7 cellular contexts compared by ENCODE assay signal in the genomic region with DNA sequence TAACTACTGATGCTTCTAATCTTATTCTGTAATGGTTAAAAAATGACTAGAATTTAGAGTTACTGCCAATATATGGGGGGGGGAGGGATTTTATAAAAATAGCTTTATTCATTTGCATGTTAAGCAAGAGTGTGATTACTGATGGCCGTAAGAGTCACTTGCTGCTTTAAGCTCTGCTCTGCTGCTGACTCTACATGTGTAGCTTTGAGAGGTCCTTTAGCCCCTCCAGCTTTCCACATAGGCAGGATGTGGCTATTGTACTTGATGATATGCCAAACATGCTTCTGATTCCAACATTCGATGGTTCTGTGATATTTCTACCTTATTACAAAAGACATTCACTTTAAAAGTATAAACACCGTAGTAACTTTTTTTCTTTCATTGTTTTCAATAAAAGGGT.
DNase-seq lines count a peak whose midpoint lies in the region; ATAC-seq and TF ChIP-seq lines count a peak whose summit lies in the region.
"Not testable (repeated sequence)": the region's sequence is repeated elsewhere in the genome, so short reads cannot be mapped to it uniquely, and the experiment has no call there.

No MANE protein-coding gene starts in this region.

- H3K27me3 Mint-ChIP-seq in HFFc6 (ENCODE audit: insufficient read depth) = not testable (repeated sequence)

- not testable (repeated sequence) for BruUV-seq in mammary epithelial cell (replicated peaks; lab: Mats Ljungman, UMichigan)

- CTCF ChIA-PET in mammary epithelial cell (lab: Charles Lee; ENCODE audit: low non-redundant PET) = not testable (repeated sequence)

- H3K9me3 Mint-ChIP-seq in HFFc6 = not testable (repeated sequence)

- H3K36me3 ChIP-seq in adipocyte (ENCODE audit: control insufficient read depth, insufficient read depth, low read length, severe bottlenecking); mammary epithelial cell (ENCODE audit: insufficient read depth, low read length); left lung: not testable (repeated sequence)

- peak; percentile 95 for DNase-seq in EH (ENCODE audit: low read depth)
- peak; percentile 40 for DNase-seq in HFFc6
- peak; percentile 37 for DNase-seq in NCI-H2107 treated with DMSO at 0.1 percent for 48 hours (lab: John Stamatoyannopoulos, UW; ENCODE audit: unreplicated experiment)
- DNase-seq in adipocyte (ENCODE audit: low read depth) = peak; percentile 67
- not testable (repeated sequence) for DNase-seq in mammary epithelial cell, left lung
- peak; percentile 34 for DNase-seq in fibroblast of peridontal ligament (ENCODE audit: extremely low read depth)

- H3K4me3 Mint-ChIP-seq in HFFc6 = peak overlapping the region; percentile 53; the same call in 1 of the 2 replicates

- peak; percentile 77 for ATAC-seq in left lung

- not testable (repeated sequence) for H3K4me2 ChIP-seq in mammary epithelial cell (ENCODE audit: insufficient read depth, low read depth, low read length)

- WGBS in mammary epithelial cell (ENCODE audit: low coverage, missing lambda C conversion rate) = 5% methylated on average over 3 of the region's 3 CpGs

- H3K36me3 Mint-ChIP-seq in HFFc6 (ENCODE audit: low read depth) = not testable (repeated sequence)

- H3K9me3 ChIP-seq in adipocyte (ENCODE audit: control insufficient read depth, low read length); mammary epithelial cell (replicated peaks; ENCODE audit: insufficient read depth, low read length); left lung: not testable (repeated sequence)

- dilution Hi-C loops in mammary epithelial cell (cut with HindIII; ENCODE audit: low sequenced_read_pairs) = not testable (repeated sequence)

- H3K4me1 Mint-ChIP-seq in HFFc6 (ENCODE audit: low read depth) = peaks cover 15% of the 10 kb centered on the region

- in situ Hi-C loops in mammary epithelial cell (cut with MboI; ENCODE audit: low sequenced_read_pairs in 2 of 2) = not testable (repeated sequence)

- intact Hi-C loops in mammary epithelial cell (cut with micrococcal nuclease); left lung (cut with DNase I): not testable (repeated sequence)

- H4K20me1 ChIP-seq in mammary epithelial cell (ENCODE audit: insufficient read depth, low read length) = not testable (repeated sequence)

- H3K4me1 ChIP-seq in adipocyte (ENCODE audit: control insufficient read depth, insufficient read depth, low read length); mammary epithelial cell (ENCODE audit: insufficient read depth, low read length); left lung: not testable (repeated sequence)

- not testable (repeated sequence) for H3K27ac ChIP-seq in mammary epithelial cell (ENCODE audit: insufficient read depth, low read depth, low read length); left lung

- peak overlapping the region; percentile 59 for H2AFZ ChIP-seq in mammary epithelial cell (ENCODE audit: low read depth, low read length)

- H3K27ac Mint-ChIP-seq in HFFc6 = peak overlapping the region; percentile 79

- not testable (repeated sequence) for TF ChIP-seq CTCF in HFFc6 (IDR thresholded peaks at IDR 0.05); mammary epithelial cell (conservative IDR thresholded peaks at IDR 0.05 in 1 of 2, IDR thresholded peaks at IDR 0.05 in 1 of 2; ENCODE audit: extremely low read depth in 1 of 2, insufficient read depth in 1 of 2, low read depth in 1 of 2, low read length in 2 of 2); left lung (IDR thresholded peaks at IDR 0.05)

- not testable (repeated sequence) for H3K79me2 ChIP-seq in mammary epithelial cell (ENCODE audit: insufficient read depth, low read length)

- H3K4me3 ChIP-seq in adipocyte (ENCODE audit: low read length); mammary epithelial cell (replicated peaks in 1 of 3; ENCODE audit: insufficient read depth in 1 of 3, low read depth in 2 of 3, low read length in 3 of 3); left lung: not testable (repeated sequence)

- not testable (repeated sequence) for H3K9ac ChIP-seq in adipocyte (ENCODE audit: low read length); mammary epithelial cell (ENCODE audit: insufficient read depth, low read length)

- H3K27me3 ChIP-seq in adipocyte (replicated peaks; ENCODE audit: control insufficient read depth, insufficient read depth, low read length); mammary epithelial cell (ENCODE audit: insufficient read depth, low read length); left lung: not testable (repeated sequence)
